Comparison of ENCODE assay signal across 21 cellular contexts in genomic region chr5:111422245-111422644, GRCh38.
DNase-seq lines count a peak whose midpoint lies in the region; ATAC-seq and TF ChIP-seq lines count a peak whose summit lies in the region.
"Had no signal": no experiment of that assay in that cellular context is flagged by ENCODE, and none has a peak within 500 bp of the region (broad histone marks: within the 10 kb centered on the region; RNA-seq: fewer than 3 reads in every experiment).

No MANE protein-coding gene starts in this region.

- H3K27me3 ChIP-seq in esophagus muscularis mucosa: no peaks in the 10 kb centered on the region
- H3K27me3 ChIP-seq: heart right ventricle had no signal

- no peak for DNase-seq in activated naive CD4-positive, alpha-beta T cell treated with anti-CD3 and anti-CD28 coated beads for 36 hours
- DNase-seq in glutamatergic neuron (no peak), globus pallidus (ENCODE audit: low spot score) (no peak), esophagus muscularis mucosa (ENCODE audit: extremely low spot score) (no peak)
- DNase-seq: activated CD4-positive, alpha-beta T cell treated with anti-CD3 and anti-CD28 coated beads, Interleukin-2, amount 50 U/mL, for 48 hours; CD4-positive, alpha-beta T cell; dermis blood vessel endothelial cell; DMS79 treated with DMSO at 0.1 percent for 48 hours; heart right ventricle; Kasumi-1; midbrain; NCI-H146; PC-3; right cardiac atrium; substantia nigra had no signal

- H3K27ac Mint-ChIP-seq in activated naive CD4-positive, alpha-beta T cell treated with anti-CD3 and anti-CD28 coated beads, Interleukin-2, amount 50 U/mL, for 24 hours: peak overlapping the region; percentile 15
- no peak overlapping the region for H3K27ac Mint-ChIP-seq in activated naive CD4-positive, alpha-beta T cell treated with anti-CD3 and anti-CD28 coated beads for 36 hours
- H3K27ac Mint-ChIP-seq in glutamatergic neuron (ENCODE audit: unreplicated experiment): no peak overlapping the region
- H3K27ac Mint-ChIP-seq: activated T-helper 2 cell treated with anti-CD3 and anti-CD28 coated beads, Interferon-gamma antibody, Interleukin-2, Interleukin-4, amounts not matched to agents 10 μg/mL and 5 μg/mL and 100 μg/mL, durations not matched to agents 14 hours and 24 hours and 36 hours; CD4-positive, alpha-beta T cell had no signal

- no peaks in the 10 kb centered on the region for H3K27me3 Mint-ChIP-seq in activated naive CD4-positive, alpha-beta T cell treated with anti-CD3 and anti-CD28 coated beads, Interleukin-2, amount 50 U/mL, for 24 hours
- H3K27me3 Mint-ChIP-seq in activated naive CD4-positive, alpha-beta T cell treated with anti-CD3 and anti-CD28 coated beads for 36 hours (ENCODE audit: low read depth): no peaks in the 10 kb centered on the region
- peaks cover 2% of the 10 kb centered on the region for H3K27me3 Mint-ChIP-seq in glutamatergic neuron (ENCODE audit: unreplicated experiment)
- H3K27me3 Mint-ChIP-seq: CD4-positive, alpha-beta T cell had no signal

- no peak for TF ChIP-seq CTCF in glutamatergic neuron (IDR thresholded peaks at IDR 0.05; ENCODE audit: partially characterized antibody, unreplicated experiment)
- no peak for TF ChIP-seq CTCF in esophagus muscularis mucosa (IDR thresholded peaks at IDR 0.05)

- no peak overlapping the region for H3K27ac ChIP-seq in esophagus muscularis mucosa (replicated peaks in 1 of 4)
- H3K27ac ChIP-seq: heart right ventricle had no signal

- H3K36me3 ChIP-seq in esophagus muscularis mucosa: no peaks in the 10 kb centered on the region
- H3K36me3 ChIP-seq: heart right ventricle had no signal

- TF ChIP-seq EP300 in esophagus muscularis mucosa (IDR thresholded peaks at IDR 0.05): no peak

- H3K36me3 Mint-ChIP-seq in activated naive CD4-positive, alpha-beta T cell treated with anti-CD3 and anti-CD28 coated beads, Interleukin-2, amount 50 U/mL, for 24 hours: peaks cover 35% of the 10 kb centered on the region
- H3K36me3 Mint-ChIP-seq in activated naive CD4-positive, alpha-beta T cell treated with anti-CD3 and anti-CD28 coated beads for 36 hours (ENCODE audit: low read depth): peaks cover 27% of the 10 kb centered on the region
- H3K36me3 Mint-ChIP-seq in glutamatergic neuron (ENCODE audit: unreplicated experiment): peaks cover 14% of the 10 kb centered on the region

- intact Hi-C loops in activated naive CD4-positive, alpha-beta T cell treated with anti-CD3 and anti-CD28 coated beads for 36 hours (cut with micrococcal nuclease): no loop called here
- intact Hi-C loops in esophagus muscularis mucosa (cut with DNase I): no loop called here

- peaks cover 35% of the 10 kb centered on the region for H3K4me1 Mint-ChIP-seq in activated naive CD4-positive, alpha-beta T cell treated with anti-CD3 and anti-CD28 coated beads, Interleukin-2, amount 50 U/mL, for 24 hours
- peaks cover 19% of the 10 kb centered on the region for H3K4me1 Mint-ChIP-seq in activated naive CD4-positive, alpha-beta T cell treated with anti-CD3 and anti-CD28 coated beads for 36 hours (ENCODE audit: low read depth)
- H3K4me1 Mint-ChIP-seq in glutamatergic neuron (ENCODE audit: low read depth, unreplicated experiment): peaks cover 4% of the 10 kb centered on the region

- no peak for TF ChIP-seq POLR2A in esophagus muscularis mucosa (IDR thresholded peaks at IDR 0.05; ENCODE audit: low read depth)

- H3K9me3 ChIP-seq in esophagus muscularis mucosa: no peaks in the 10 kb centered on the region
- H3K9me3 ChIP-seq: heart right ventricle had no signal

- ATAC-seq in GM21447 (IDR thresholded peaks at IDR 0.05; ENCODE audit: unreplicated experiment) (peak; percentile 73), HG03025 (IDR thresholded peaks at IDR 0.05; ENCODE audit: low FRiP score, unreplicated experiment) (peak; percentile 89), GM19035 (IDR thresholded peaks at IDR 0.05; ENCODE audit: unreplicated experiment) (no peak)
- ATAC-seq: esophagus mucosa, heart right ventricle, PC-3, right cardiac atrium had no signal

- WGBS in esophagus muscularis mucosa: 58% methylated on average over 2 of the region's 2 CpGs

- H3K4me3 ChIP-seq in esophagus muscularis mucosa: no peak overlapping the region
- H3K4me3 ChIP-seq: heart right ventricle had no signal

- no peak overlapping the region for H3K4me3 Mint-ChIP-seq in activated naive CD4-positive, alpha-beta T cell treated with anti-CD3 and anti-CD28 coated beads, Interleukin-2, amount 50 U/mL, for 24 hours
- no peak overlapping the region for H3K4me3 Mint-ChIP-seq in activated naive CD4-positive, alpha-beta T cell treated with anti-CD3 and anti-CD28 coated beads for 36 hours
- no peak overlapping the region for H3K4me3 Mint-ChIP-seq in glutamatergic neuron (ENCODE audit: unreplicated experiment)
- H3K4me3 Mint-ChIP-seq: CD4-positive, alpha-beta T cell had no signal

- CTCF ChIA-PET in activated naive CD4-positive, alpha-beta T cell treated with anti-CD3 and anti-CD28 coated beads for 36 hours (lab: Charles Lee): no interaction called here

- H3K4me1 ChIP-seq in esophagus muscularis mucosa: no peaks in the 10 kb centered on the region
- H3K4me1 ChIP-seq: heart right ventricle had no signal

- no peaks in the 10 kb centered on the region for H3K9me3 Mint-ChIP-seq in activated naive CD4-positive, alpha-beta T cell treated with anti-CD3 and anti-CD28 coated beads, Interleukin-2, amount 50 U/mL, for 24 hours
- H3K9me3 Mint-ChIP-seq in activated naive CD4-positive, alpha-beta T cell treated with anti-CD3 and anti-CD28 coated beads for 36 hours: peaks cover 10% of the 10 kb centered on the region
- no peaks in the 10 kb centered on the region for H3K9me3 Mint-ChIP-seq in glutamatergic neuron (ENCODE audit: unreplicated experiment)
